1 cellular context compared by ENCODE assay signal in the genomic region with DNA sequence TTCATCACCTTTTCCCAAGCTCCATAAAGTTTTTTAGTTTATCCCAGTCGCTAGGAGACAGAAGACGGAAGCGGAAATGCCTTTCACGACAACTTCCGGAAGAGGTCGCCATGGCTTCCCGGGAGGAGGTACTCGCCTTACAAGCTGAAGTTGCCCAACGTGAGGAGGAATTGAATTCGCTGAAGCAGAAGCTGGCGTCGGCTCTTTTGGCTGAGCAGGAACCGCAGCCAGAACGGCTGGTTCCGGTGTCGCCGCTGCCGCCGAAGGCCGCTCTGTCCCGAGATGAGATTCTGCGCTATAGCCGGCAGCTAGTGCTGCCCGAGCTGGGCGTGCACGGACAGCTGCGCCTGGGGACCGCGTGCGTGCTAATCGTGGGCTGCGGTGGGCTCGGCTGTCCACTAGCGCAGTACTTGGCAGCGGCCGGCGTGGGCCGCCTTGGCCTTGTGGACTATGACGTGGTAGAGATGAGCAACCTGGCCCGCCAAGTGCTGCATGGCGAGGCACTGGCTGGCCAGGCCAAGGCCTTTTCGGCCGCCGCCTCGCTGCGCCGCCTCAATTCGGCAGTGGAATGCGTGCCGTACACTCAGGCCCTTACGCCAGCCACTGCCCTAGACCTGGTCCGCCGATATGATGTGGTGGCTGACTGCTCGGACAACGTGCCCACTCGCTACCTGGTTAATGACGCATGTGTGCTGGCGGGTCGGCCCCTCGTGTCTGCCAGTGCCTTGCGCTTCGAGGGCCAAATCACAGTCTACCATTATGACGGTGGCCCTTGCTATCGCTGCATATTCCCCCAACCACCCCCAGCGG.
TF ChIP-seq lines count a peak whose summit lies in the region.

A gene with protein sequence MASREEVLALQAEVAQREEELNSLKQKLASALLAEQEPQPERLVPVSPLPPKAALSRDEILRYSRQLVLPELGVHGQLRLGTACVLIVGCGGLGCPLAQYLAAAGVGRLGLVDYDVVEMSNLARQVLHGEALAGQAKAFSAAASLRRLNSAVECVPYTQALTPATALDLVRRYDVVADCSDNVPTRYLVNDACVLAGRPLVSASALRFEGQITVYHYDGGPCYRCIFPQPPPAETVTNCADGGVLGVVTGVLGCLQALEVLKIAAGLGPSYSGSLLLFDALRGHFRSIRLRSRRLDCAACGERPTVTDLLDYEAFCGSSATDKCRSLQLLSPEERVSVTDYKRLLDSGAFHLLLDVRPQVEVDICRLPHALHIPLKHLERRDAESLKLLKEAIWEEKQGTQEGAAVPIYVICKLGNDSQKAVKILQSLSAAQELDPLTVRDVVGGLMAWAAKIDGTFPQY (plus strand): TSS at position 86 of the 810 bp plus-strand sequence. CDS start 25 bp downstream, at position 111.

TF ChIP-seq in HepG2, 621 proteins besides CTCF, POLR2A, EP300 and RAD21 (continued from another document and continues in another):
- TF ChIP-seq, protein P1, sequence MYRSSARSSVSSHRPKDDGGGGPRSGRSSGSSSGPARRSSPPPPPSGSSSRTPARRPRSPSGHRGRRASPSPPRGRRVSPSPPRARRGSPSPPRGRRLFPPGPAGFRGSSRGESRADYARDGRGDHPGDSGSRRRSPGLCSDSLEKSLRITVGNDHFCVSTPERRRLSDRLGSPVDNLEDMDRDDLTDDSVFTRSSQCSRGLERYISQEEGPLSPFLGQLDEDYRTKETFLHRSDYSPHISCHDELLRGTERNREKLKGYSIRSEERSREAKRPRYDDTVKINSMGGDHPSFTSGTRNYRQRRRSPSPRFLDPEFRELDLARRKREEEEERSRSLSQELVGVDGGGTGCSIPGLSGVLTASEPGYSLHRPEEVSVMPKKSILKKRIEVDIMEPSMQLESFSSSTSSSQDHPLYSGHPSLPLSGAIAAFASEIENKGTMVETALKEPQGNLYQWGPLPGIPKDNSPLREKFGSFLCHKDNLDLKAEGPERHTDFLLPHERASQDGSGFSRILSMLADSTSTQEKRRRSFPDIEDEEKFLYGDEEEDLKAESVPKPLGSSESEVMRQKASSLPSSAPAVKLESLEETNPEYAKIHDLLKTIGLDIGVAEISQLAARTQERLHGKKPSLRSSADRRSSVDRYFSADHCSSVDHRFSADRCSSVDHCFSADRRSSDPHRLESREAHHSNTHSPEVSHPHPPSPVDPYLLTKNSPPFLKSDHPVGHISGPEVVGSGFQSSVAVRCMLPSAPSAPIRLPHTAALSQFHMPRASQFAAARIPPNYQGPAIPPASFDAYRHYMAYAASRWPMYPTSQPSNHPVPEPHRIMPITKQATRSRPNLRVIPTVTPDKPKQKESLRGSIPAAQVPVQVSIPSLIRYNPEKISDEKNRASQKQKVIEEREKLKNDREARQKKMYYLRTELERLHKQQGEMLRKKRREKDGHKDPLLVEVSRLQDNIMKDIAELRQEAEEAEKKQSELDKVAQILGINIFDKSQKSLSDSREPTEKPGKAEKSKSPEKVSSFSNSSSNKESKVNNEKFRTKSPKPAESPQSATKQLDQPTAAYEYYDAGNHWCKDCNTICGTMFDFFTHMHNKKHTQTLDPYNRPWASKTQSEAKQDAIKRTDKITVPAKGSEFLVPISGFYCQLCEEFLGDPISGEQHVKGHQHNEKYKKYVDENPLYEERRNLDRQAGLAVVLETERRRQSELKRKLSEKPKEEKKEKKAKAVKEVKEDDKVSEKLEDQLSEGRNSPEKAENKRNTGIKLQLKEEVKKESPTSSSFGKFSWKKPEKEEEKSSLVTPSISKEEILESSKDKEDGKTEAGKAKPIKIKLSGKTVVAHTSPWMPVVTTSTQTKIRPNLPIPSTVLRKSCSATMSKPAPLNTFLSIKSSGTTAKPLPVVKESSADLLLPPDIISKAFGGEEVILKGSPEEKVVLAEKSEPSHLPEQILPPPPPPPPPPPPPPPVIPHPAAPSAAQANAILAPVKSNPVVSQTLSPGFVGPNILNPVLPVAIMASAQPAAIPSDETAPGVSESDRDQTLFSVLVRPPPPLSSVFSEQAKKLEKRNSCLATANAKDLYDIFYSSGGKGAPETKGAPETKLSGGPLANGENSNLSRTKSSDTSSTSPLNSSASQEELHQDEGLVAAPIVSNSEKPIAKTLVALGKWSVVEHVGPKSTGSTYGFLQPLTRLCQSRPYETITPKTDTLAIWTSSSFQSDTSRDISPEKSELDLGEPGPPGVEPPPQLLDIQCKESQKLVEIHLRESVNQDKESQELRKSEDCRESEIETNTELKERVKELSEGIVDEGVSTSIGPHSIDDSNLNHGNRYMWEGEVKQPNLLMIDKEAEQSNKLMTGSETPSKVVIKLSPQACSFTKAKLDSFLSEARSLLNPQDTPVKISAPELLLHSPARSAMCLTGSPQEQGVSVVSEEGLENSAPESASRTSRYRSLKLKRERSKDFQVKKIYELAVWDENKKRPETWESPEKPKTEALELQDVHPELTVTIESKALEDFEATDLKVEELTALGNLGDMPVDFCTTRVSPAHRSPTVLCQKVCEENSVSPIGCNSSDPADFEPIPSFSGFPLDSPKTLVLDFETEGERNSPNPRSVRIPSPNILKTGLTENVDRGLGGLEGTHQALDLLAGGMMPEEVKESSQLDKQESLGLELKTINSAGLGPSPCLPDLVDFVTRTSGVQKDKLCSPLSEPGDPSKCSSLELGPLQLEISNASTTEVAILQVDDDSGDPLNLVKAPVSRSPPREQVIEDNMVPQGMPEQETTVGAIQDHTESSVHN (CRISPR knock-in tag; IDR thresholded peaks at IDR 0.05), result 0 out of 2 replicates have a peak, but pooled peaks have one; percentile 19
- TF ChIP-seq, protein P2, sequence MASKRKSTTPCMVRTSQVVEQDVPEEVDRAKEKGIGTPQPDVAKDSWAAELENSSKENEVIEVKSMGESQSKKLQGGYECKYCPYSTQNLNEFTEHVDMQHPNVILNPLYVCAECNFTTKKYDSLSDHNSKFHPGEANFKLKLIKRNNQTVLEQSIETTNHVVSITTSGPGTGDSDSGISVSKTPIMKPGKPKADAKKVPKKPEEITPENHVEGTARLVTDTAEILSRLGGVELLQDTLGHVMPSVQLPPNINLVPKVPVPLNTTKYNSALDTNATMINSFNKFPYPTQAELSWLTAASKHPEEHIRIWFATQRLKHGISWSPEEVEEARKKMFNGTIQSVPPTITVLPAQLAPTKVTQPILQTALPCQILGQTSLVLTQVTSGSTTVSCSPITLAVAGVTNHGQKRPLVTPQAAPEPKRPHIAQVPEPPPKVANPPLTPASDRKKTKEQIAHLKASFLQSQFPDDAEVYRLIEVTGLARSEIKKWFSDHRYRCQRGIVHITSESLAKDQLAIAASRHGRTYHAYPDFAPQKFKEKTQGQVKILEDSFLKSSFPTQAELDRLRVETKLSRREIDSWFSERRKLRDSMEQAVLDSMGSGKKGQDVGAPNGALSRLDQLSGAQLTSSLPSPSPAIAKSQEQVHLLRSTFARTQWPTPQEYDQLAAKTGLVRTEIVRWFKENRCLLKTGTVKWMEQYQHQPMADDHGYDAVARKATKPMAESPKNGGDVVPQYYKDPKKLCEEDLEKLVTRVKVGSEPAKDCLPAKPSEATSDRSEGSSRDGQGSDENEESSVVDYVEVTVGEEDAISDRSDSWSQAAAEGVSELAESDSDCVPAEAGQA (IDR thresholded peaks at IDR 0.05; ENCODE audit: low read depth), result peak; percentile 72; the same call in 1 of the 2 replicates
- TF ChIP-seq, protein P2 (CRISPR knock-in tag; IDR thresholded peaks at IDR 0.05; ENCODE audit: borderline replicate concordance), result no peak; the same call in none of the 2 replicates
- TF ChIP-seq PPARG (CRISPR knock-in tag; conservative IDR thresholded peaks at IDR 0.05), result no peak
- TF ChIP-seq, protein P3, sequence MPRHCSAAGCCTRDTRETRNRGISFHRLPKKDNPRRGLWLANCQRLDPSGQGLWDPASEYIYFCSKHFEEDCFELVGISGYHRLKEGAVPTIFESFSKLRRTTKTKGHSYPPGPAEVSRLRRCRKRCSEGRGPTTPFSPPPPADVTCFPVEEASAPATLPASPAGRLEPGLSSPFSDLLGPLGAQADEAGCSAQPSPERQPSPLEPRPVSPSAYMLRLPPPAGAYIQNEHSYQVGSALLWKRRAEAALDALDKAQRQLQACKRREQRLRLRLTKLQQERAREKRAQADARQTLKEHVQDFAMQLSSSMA (CRISPR knock-in tag; IDR thresholded peaks at IDR 0.05), result no peak; the same call in 1 of the 2 replicates
- 0 out of 2 replicates have a peak, but pooled peaks have one; percentile 10 for TF ChIP-seq ZFP36L1 (CRISPR knock-in tag; IDR thresholded peaks at IDR 0.05)
- TF ChIP-seq ZNF883 (CRISPR knock-in tag; IDR thresholded peaks at IDR 0.05; ENCODE audit: not compliant biosample characterization), result no peak
- no peak for TF ChIP-seq ESRRA (CRISPR knock-in tag; IDR thresholded peaks at IDR 0.05; ENCODE audit: low read depth)
- peak; percentile 80; the same call in 1 of the 2 replicates for TF ChIP-seq YEATS4 (CRISPR knock-in tag; IDR thresholded peaks at IDR 0.05; ENCODE audit: borderline replicate concordance)
- TF ChIP-seq, protein P4, sequence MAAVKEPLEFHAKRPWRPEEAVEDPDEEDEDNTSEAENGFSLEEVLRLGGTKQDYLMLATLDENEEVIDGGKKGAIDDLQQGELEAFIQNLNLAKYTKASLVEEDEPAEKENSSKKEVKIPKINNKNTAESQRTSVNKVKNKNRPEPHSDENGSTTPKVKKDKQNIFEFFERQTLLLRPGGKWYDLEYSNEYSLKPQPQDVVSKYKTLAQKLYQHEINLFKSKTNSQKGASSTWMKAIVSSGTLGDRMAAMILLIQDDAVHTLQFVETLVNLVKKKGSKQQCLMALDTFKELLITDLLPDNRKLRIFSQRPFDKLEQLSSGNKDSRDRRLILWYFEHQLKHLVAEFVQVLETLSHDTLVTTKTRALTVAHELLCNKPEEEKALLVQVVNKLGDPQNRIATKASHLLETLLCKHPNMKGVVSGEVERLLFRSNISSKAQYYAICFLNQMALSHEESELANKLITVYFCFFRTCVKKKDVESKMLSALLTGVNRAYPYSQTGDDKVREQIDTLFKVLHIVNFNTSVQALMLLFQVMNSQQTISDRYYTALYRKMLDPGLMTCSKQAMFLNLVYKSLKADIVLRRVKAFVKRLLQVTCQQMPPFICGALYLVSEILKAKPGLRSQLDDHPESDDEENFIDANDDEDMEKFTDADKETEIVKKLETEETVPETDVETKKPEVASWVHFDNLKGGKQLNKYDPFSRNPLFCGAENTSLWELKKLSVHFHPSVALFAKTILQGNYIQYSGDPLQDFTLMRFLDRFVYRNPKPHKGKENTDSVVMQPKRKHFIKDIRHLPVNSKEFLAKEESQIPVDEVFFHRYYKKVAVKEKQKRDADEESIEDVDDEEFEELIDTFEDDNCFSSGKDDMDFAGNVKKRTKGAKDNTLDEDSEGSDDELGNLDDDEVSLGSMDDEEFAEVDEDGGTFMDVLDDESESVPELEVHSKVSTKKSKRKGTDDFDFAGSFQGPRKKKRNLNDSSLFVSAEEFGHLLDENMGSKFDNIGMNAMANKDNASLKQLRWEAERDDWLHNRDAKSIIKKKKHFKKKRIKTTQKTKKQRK (IDR thresholded peaks at IDR 0.05; ENCODE audit: low read length), result no peak
- TF ChIP-seq ZNF207 (IDR thresholded peaks at IDR 0.05; ENCODE audit: borderline replicate concordance), result no peak
- TF ChIP-seq, protein P5, sequence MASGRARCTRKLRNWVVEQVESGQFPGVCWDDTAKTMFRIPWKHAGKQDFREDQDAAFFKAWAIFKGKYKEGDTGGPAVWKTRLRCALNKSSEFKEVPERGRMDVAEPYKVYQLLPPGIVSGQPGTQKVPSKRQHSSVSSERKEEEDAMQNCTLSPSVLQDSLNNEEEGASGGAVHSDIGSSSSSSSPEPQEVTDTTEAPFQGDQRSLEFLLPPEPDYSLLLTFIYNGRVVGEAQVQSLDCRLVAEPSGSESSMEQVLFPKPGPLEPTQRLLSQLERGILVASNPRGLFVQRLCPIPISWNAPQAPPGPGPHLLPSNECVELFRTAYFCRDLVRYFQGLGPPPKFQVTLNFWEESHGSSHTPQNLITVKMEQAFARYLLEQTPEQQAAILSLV (CRISPR knock-in tag; IDR thresholded peaks at IDR 0.05; ENCODE audit: borderline replicate concordance), result peak; percentile 78
- TF ChIP-seq NBN (conservative IDR thresholded peaks at IDR 0.05), result no peak
- TF ChIP-seq STAG1 (CRISPR knock-in tag; IDR thresholded peaks at IDR 0.05), result no peak
- TF ChIP-seq SP4 (CRISPR knock-in tag; IDR thresholded peaks at IDR 0.05), result no peak
- TF ChIP-seq GPN1 (CRISPR knock-in tag; IDR thresholded peaks at IDR 0.05; ENCODE audit: borderline replicate concordance), result peak; percentile 81; the same call in 1 of the 2 replicates
- peak; percentile 94 for TF ChIP-seq AGO2 (optimal IDR thresholded peaks at IDR 0.05; ENCODE audit: low read depth, low read length)
- TF ChIP-seq, protein P6, sequence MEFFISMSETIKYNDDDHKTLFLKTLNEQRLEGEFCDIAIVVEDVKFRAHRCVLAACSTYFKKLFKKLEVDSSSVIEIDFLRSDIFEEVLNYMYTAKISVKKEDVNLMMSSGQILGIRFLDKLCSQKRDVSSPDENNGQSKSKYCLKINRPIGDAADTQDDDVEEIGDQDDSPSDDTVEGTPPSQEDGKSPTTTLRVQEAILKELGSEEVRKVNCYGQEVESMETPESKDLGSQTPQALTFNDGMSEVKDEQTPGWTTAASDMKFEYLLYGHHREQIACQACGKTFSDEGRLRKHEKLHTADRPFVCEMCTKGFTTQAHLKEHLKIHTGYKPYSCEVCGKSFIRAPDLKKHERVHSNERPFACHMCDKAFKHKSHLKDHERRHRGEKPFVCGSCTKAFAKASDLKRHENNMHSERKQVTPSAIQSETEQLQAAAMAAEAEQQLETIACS (CRISPR knock-in tag; IDR thresholded peaks at IDR 0.05), result no peak; the same call in none of the 2 replicates
- TF ChIP-seq, protein P7, sequence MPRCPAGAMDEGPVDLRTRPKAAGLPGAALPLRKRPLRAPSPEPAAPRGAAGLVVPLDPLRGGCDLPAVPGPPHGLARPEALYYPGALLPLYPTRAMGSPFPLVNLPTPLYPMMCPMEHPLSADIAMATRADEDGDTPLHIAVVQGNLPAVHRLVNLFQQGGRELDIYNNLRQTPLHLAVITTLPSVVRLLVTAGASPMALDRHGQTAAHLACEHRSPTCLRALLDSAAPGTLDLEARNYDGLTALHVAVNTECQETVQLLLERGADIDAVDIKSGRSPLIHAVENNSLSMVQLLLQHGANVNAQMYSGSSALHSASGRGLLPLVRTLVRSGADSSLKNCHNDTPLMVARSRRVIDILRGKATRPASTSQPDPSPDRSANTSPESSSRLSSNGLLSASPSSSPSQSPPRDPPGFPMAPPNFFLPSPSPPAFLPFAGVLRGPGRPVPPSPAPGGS (CRISPR knock-in tag; IDR thresholded peaks at IDR 0.05), result peak; percentile 17; the same call in 1 of the 2 replicates
- TF ChIP-seq NFRKB (IDR thresholded peaks at IDR 0.05), result no peak
- TF ChIP-seq NONO (IDR thresholded peaks at IDR 0.05), result no peak
- peak; percentile 7; the same call in 1 of the 2 replicates for TF ChIP-seq NONO (CRISPR knock-in tag; conservative IDR thresholded peaks at IDR 0.05)
- peak; percentile 56; the same call in 1 of the 2 replicates for TF ChIP-seq NFKB2 (CRISPR knock-in tag; IDR thresholded peaks at IDR 0.05; ENCODE audit: borderline replicate concordance)
- 0 out of 2 replicates have a peak, but pooled peaks have one; percentile 43 for TF ChIP-seq ZNF674 (CRISPR knock-in tag; IDR thresholded peaks at IDR 0.05; ENCODE audit: low read depth)
